12 cellular contexts compared by ENCODE assay signal in the genomic region with DNA sequence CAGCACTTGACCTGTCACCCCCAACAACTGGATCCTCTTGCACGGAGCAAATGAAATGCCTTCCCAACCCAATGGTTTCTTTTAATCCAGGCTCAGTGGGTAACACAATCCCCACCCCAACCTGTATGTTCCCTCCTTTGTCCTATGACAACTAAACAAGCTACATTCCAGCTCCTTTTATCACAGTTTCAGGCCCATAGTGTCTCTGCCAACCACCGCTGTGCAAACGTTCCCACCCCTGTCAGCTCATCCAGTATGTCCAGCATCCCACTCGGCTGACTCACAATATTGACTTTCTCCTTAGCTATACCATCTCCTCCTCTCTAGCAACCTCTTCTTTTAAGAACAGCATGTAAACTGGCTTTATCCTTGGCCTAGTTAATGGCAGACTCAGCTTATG.
A peak's percentile ranks its signal among the peaks of the same experiment; 100 is the strongest.
DNase-seq lines count a peak whose midpoint lies in the region; ATAC-seq, FAIRE-seq and TF ChIP-seq lines count a peak whose summit lies in the region.
"Had no signal": no experiment of that assay in that cellular context is flagged by ENCODE, and none has a peak within 500 bp of the region (broad histone marks: within the 10 kb centered on the region; RNA-seq: fewer than 3 reads in every experiment).

No MANE protein-coding gene starts in this region.

- no peak overlapping the region for H4K8ac ChIP-seq in H9 (replicated peaks; ENCODE audit: insufficient read length, low read depth, low read length)

- H3K27me3 ChIP-seq in astrocyte (ENCODE audit: insufficient read depth, low read length) (no peaks in the 10 kb centered on the region), kidney epithelial cell (ENCODE audit: control insufficient read depth, insufficient read depth, low read length) (no peaks in the 10 kb centered on the region), suprapubic skin (no peaks in the 10 kb centered on the region), H9 (ENCODE audit: insufficient read depth, low read length) (no peaks in the 10 kb centered on the region)

- H3K4me2 ChIP-seq in astrocyte (ENCODE audit: low read length) (peak overlapping the region; percentile 48), H9 (ENCODE audit: insufficient read depth, insufficient read length, low read length) (no peak overlapping the region)

- 73% methylated on average over 4 of the region's 4 CpGs for WGBS in suprapubic skin
- WGBS in H9 (ENCODE audit: extremely low coverage, insufficient read length, low lambda C conversion rate), result no CpG with 5 or more reads among the region's 4 CpGs

- no peak overlapping the region for H2BK15ac ChIP-seq in H9 (ENCODE audit: low read depth, low read length)

- TF ChIP-seq CTCF in astrocyte (IDR thresholded peaks at IDR 0.05; ENCODE audit: insufficient read depth, low read depth, low read length), result no peak
- TF ChIP-seq CTCF in kidney epithelial cell (IDR thresholded peaks at IDR 0.05; ENCODE audit: insufficient read depth, low read length, poor library complexity, severe bottlenecking), result no peak
- TF ChIP-seq CTCF in suprapubic skin (IDR thresholded peaks at IDR 0.05), result no peak
- no peak for TF ChIP-seq CTCF in H9 (conservative IDR thresholded peaks at IDR 0.05)

- H2BK12ac ChIP-seq in H9 (ENCODE audit: insufficient read length, low read depth, low read length), result no peak overlapping the region

- no peak overlapping the region for H2AK5ac ChIP-seq in H9 (ENCODE audit: insufficient read length, low read length)

- no peaks in the 10 kb centered on the region for H3K23me2 ChIP-seq in H9 (ENCODE audit: insufficient read length, low read depth, low read length, poor library complexity, severe bottlenecking)

- H3T11ph ChIP-seq in H9 (ENCODE audit: low read length), result no peak overlapping the region

- H3K27ac ChIP-seq in astrocyte (ENCODE audit: low read depth, low read length) (peak overlapping the region; percentile 40), suprapubic skin (peak overlapping the region; percentile 85), H9 (ENCODE audit: insufficient read length, low read depth, low read length) (no peak overlapping the region)

- no peak overlapping the region for H3K4me3 ChIP-seq in astrocyte (ENCODE audit: insufficient read depth, low read depth, low read length)
- no peak overlapping the region for H3K4me3 ChIP-seq in kidney epithelial cell (ENCODE audit: low read depth, low read length)
- no peak overlapping the region for H3K4me3 ChIP-seq in suprapubic skin

- H2AFZ ChIP-seq in astrocyte (ENCODE audit: low read depth, low read length) (peak overlapping the region; percentile 12), H9 (ENCODE audit: low read length) (no peak overlapping the region)

- H4K91ac ChIP-seq in H9 (ENCODE audit: insufficient read length, low read depth, low read length), result no peak overlapping the region

- H2BK5ac ChIP-seq in H9 (ENCODE audit: insufficient read length, low read length), result no peak overlapping the region

- ATAC-seq in GM21515 (IDR thresholded peaks at IDR 0.05; ENCODE audit: unreplicated experiment) (no peak), HG03159 (IDR thresholded peaks at IDR 0.05; ENCODE audit: unreplicated experiment) (no peak)
- ATAC-seq: stimulated activated naive B cell treated with anti-CD40 and anti-IgM and Interleukin-4, amounts not matched to agents 10 μg/mL and 1 μg/mL and 100 μg/mL, for 72 hours had no signal

- H3K4ac ChIP-seq in H9 (ENCODE audit: low read depth, low read length), result no peak overlapping the region

- DNase-seq in HCEC 1CT (peak; percentile 68), astrocyte (ENCODE audit: low read depth) (peak; percentile 86), kidney epithelial cell (ENCODE audit: low read depth) (peak; percentile 72), suprapubic skin (ENCODE audit: low spot score in 2 of 2) (no peak), Kasumi-1 (lab: John Stamatoyannopoulos, UW) (no peak), H9 (no peak)
- DNase-seq: kidney; NCI-H82; stimulated activated naive B cell treated with anti-CD40 and anti-IgM and Interleukin-4, amounts not matched to agents 10 μg/mL and 1 μg/mL and 100 μg/mL, for 72 hours; T1000 had no signal

- no peak for TF ChIP-seq POLR2A in suprapubic skin (IDR thresholded peaks at IDR 0.05)

- H3K4me1 ChIP-seq in astrocyte (ENCODE audit: insufficient read depth, low read length) (peaks cover 11% of the 10 kb centered on the region), suprapubic skin (peaks cover 32% of the 10 kb centered on the region), H9 (ENCODE audit: insufficient read depth, low read length) (no peaks in the 10 kb centered on the region)

- peak overlapping the region; percentile 96 for H3K27ac Mint-ChIP-seq in astrocyte (ENCODE audit: unreplicated experiment)
- no peak overlapping the region for H3K27ac Mint-ChIP-seq in H9
- H3K27ac Mint-ChIP-seq: stimulated activated naive B cell treated with anti-CD40 and anti-IgM and Interleukin-4, amounts not matched to agents 10 μg/mL and 1 μg/mL and 100 μg/mL, for 72 hours had no signal

- peaks cover 40% of the 10 kb centered on the region for H3K4me1 Mint-ChIP-seq in astrocyte (ENCODE audit: low read depth, unreplicated experiment)
- H3K4me1 Mint-ChIP-seq in H9, result peaks cover 0 to 6% of the 10 kb centered on the region in 2 experiments; a peak in 2 of 4 replicates

- no peaks in the 10 kb centered on the region for H3K79me1 ChIP-seq in H9 (ENCODE audit: insufficient read depth, low read depth, low read length, poor library complexity, severe bottlenecking)

- H3K27me3 Mint-ChIP-seq in astrocyte (ENCODE audit: low read depth, unreplicated experiment) (peaks cover 6% of the 10 kb centered on the region), H9 (ENCODE audit: low read depth) (peaks cover 1% of the 10 kb centered on the region; the same call in 1 of the 2 replicates)

- H3K14ac ChIP-seq in H9 (ENCODE audit: insufficient read depth, low read length), result no peak overlapping the region

- H3K9me3 Mint-ChIP-seq in astrocyte (ENCODE audit: unreplicated experiment) (peaks cover 2% of the 10 kb centered on the region), H9 (no peaks in the 10 kb centered on the region; a peak in 1 of 5 replicates)

- H3K36me3 ChIP-seq in astrocyte (ENCODE audit: insufficient read depth, low read length) (no peaks in the 10 kb centered on the region), kidney epithelial cell (ENCODE audit: control insufficient read depth, insufficient read depth, low read length) (no peaks in the 10 kb centered on the region), suprapubic skin (no peaks in the 10 kb centered on the region)

- H4K20me1 ChIP-seq in astrocyte (ENCODE audit: insufficient read depth, low read length) (no peaks in the 10 kb centered on the region), H9 (ENCODE audit: control insufficient read depth, insufficient read depth, insufficient read length) (no peaks in the 10 kb centered on the region)

- H3K9me3 ChIP-seq in astrocyte (ENCODE audit: insufficient read depth, low read depth, low read length) (no peaks in the 10 kb centered on the region), suprapubic skin (no peaks in the 10 kb centered on the region), H9 (ENCODE audit: control insufficient read depth, low read depth, low read length) (no peaks in the 10 kb centered on the region)

- peak; percentile 63 for TF ChIP-seq EP300 in suprapubic skin (IDR thresholded peaks at IDR 0.05)

- H3K23ac ChIP-seq in H9 (ENCODE audit: insufficient read length, low read depth, low read length), result no peak overlapping the region

- H3K79me2 ChIP-seq in astrocyte (ENCODE audit: insufficient read depth, low read length) (no peaks in the 10 kb centered on the region), H9 (ENCODE audit: insufficient read depth, low read length) (no peaks in the 10 kb centered on the region)

- no peak overlapping the region for H2BK120ac ChIP-seq in H9 (ENCODE audit: low read depth, low read length, poor library complexity, severe bottlenecking)

- no peak overlapping the region for H3K9ac ChIP-seq in astrocyte (ENCODE audit: low read length)
- H3K9ac ChIP-seq in H9 (ENCODE audit: extremely low read depth, insufficient read length, low read length), result no peak overlapping the region

- FAIRE-seq in astrocyte (lab: Jason Lieb, UNC), result no peak
- FAIRE-seq: kidney had no signal

- no peak overlapping the region for H4K5ac ChIP-seq in H9 (ENCODE audit: insufficient read length, low read depth, low read length)

- no peak overlapping the region for H3K18ac ChIP-seq in H9 (ENCODE audit: insufficient read length, low read depth, low read length)

- peaks cover 4% of the 10 kb centered on the region for H3K36me3 Mint-ChIP-seq in astrocyte (ENCODE audit: low read depth, unreplicated experiment)
- no peaks in the 10 kb centered on the region for H3K36me3 Mint-ChIP-seq in H9 (ENCODE audit: insufficient read depth in 1 of 3, low read depth in 3 of 3)
- H3K36me3 Mint-ChIP-seq: stimulated activated naive B cell treated with anti-CD40 and anti-IgM and Interleukin-4, amounts not matched to agents 10 μg/mL and 1 μg/mL and 100 μg/mL, for 72 hours had no signal

- H3K4me3 Mint-ChIP-seq in astrocyte (ENCODE audit: unreplicated experiment) (peak overlapping the region; percentile 68), H9 (no peak overlapping the region)
- H3K4me3 Mint-ChIP-seq: stimulated activated naive B cell treated with anti-CD40 and anti-IgM and Interleukin-4, amounts not matched to agents 10 μg/mL and 1 μg/mL and 100 μg/mL, for 72 hours had no signal

- no peak overlapping the region for H2BK20ac ChIP-seq in H9 (ENCODE audit: low read depth, low read length, poor library complexity, severe bottlenecking)

- H3K56ac ChIP-seq in H9 (ENCODE audit: insufficient read length, low read depth, low read length), result no peak overlapping the region

Comparison
In these comparisons a context has a peak if more than half of its experiments do, and no peak if none do; other contexts are left out.
1. DNase-seq: peak in HCEC 1CT (single experiment), astrocyte (single experiment) and kidney epithelial cell (single experiment); none in suprapubic skin (0 of 2), Kasumi-1 (0 of 2) and H9 (single experiment).